Comparison of ENCODE assay signal across 9 cellular contexts in the genomic region with DNA sequence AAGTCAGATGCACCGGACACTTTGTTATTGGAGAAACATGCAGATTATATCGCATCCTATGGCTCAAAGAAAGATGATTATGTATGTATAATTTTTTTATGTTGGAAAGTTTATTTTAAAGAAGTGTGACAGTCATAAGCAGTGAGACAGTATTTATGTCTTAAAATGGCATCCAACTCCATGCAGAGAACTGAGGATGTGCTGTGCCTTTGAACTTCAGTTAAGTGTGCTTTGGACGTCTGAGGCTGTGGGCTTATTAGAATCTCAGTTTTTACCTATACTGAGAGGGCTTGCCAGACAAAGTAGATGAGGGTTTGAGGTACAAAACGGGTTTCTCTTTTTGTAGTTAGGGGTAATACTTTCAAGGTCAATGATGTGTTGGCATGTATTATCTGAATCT. TPM values are rescaled to one million over a fixed set of nuclear protein-coding genes. Genes with fewer than 3 reads are reported as not detected.
A peak's percentile ranks its signal among the peaks of the same experiment; 100 is the strongest.
DNase-seq lines count a peak whose midpoint lies in the region; ATAC-seq, FAIRE-seq and TF ChIP-seq lines count a peak whose summit lies in the region.
"Had no signal": no experiment of that assay in that cellular context is flagged by ENCODE, and none has a peak within 500 bp of the region (broad histone marks: within the 10 kb centered on the region; RNA-seq: fewer than 3 reads in every experiment).

No MANE protein-coding gene starts in this region.

- no TSS peak for BruUV-seq in mammary epithelial cell (replicated peaks; lab: Mats Ljungman, UMichigan)

- CTCF ChIA-PET in A549 (lab: Yijun Ruan, JAX) (interaction anchor here (1.6 kb wide), 1 partner anchor 15 kb away, joined by 3 read pairs; no protein-coding TSS in a partner anchor), mammary epithelial cell (lab: Charles Lee; ENCODE audit: low non-redundant PET) (no interaction called here)

- H3K4me2 ChIP-seq in A549 (peak overlapping the region; percentile 97), mammary epithelial cell (ENCODE audit: insufficient read depth, low read depth, low read length) (peak overlapping the region; percentile 89)

- TF ChIP-seq CTCF in A549 (IDR thresholded peaks at IDR 0.05) (no peak), mammary epithelial cell (conservative IDR thresholded peaks at IDR 0.05 in 1 of 2, IDR thresholded peaks at IDR 0.05 in 1 of 2; ENCODE audit: extremely low read depth in 1 of 2, insufficient read depth in 1 of 2, low read depth in 1 of 2, low read length in 2 of 2) (no peak)

- TF ChIP-seq RAD21 in A549 (conservative IDR thresholded peaks at IDR 0.05 in 1 of 2, IDR thresholded peaks at IDR 0.05 in 1 of 2): no peak

- no peak for TF ChIP-seq POLR2A in A549 (IDR thresholded peaks at IDR 0.05; ENCODE audit: low read length)

- peaks cover 2% of the 10 kb centered on the region for H4K20me1 ChIP-seq in mammary epithelial cell (ENCODE audit: insufficient read depth, low read length)

- H3K27me3 ChIP-seq in HUES6 (ENCODE audit: control insufficient read depth, insufficient read depth, low read length) (no peaks in the 10 kb centered on the region), mammary epithelial cell (ENCODE audit: insufficient read depth, low read length) (no peaks in the 10 kb centered on the region), mucosa of rectum (ENCODE audit: control insufficient read depth in 2 of 2, insufficient read depth in 2 of 2, low read length in 2 of 2) (no peaks in the 10 kb centered on the region)

- POLR2A ChIA-PET in A549 (lab: Yijun Ruan, JAX): no interaction called here

- H3K27ac ChIP-seq in A549: peak overlapping the region; percentile 81 to 90
- H3K27ac ChIP-seq in HUES6 (ENCODE audit: low read depth, low read length): peak overlapping the region; percentile 75
- H3K27ac ChIP-seq in mammary epithelial cell (ENCODE audit: insufficient read depth, low read depth, low read length): peak overlapping the region; percentile 73
- no peak overlapping the region for H3K27ac ChIP-seq in mucosa of rectum (ENCODE audit: low read depth in 2 of 2, low read length in 2 of 2)

- H3K4me1 ChIP-seq in A549: peaks cover 30% of the 10 kb centered on the region
- peaks cover 3% of the 10 kb centered on the region; the same call in 1 of the 2 replicates for H3K4me1 ChIP-seq in HUES6 (ENCODE audit: control insufficient read depth, insufficient read depth, low read length)
- peaks cover 14% of the 10 kb centered on the region for H3K4me1 ChIP-seq in mammary epithelial cell (ENCODE audit: insufficient read depth, low read length)
- peaks cover 29 to 33% of the 10 kb centered on the region in 2 donors for H3K4me1 ChIP-seq in mucosa of rectum (ENCODE audit: control insufficient read depth in 2 of 2, insufficient read depth in 2 of 2, low read length in 2 of 2)

- FAIRE-seq in A549 (lab: Jason Lieb, UNC) (no peak), RCC 7860 (lab: Jason Lieb, UNC) (no peak)

- WGBS in A549 (ENCODE audit: missing lambda C conversion rate): 1% methylated on average over 4 of the region's 4 CpGs
- 2% methylated on average over 4 of the region's 4 CpGs for WGBS in mammary epithelial cell (ENCODE audit: low coverage, missing lambda C conversion rate)

- in situ Hi-C loops in mammary epithelial cell (cut with MboI; ENCODE audit: low sequenced_read_pairs in 2 of 2): loop anchor here in 1 of 2 donors (10.0 kb wide), 1 partner anchor 63 kb away; the partner anchor contains the start of gene ACADM

- DNase-seq in A549 (ENCODE audit: low read depth in 1 of 2, low spot score in 1 of 2) (no peak), mammary epithelial cell (no peak), mucosa of gallbladder (ENCODE audit: low spot score) (no peak), RCC 7860 (ENCODE audit: low spot score) (no peak)
- DNase-seq in activated CD4-positive, CD25-positive, alpha-beta regulatory T cell (lab: John Stamatoyannopoulos, UW): no peak
- DNase-seq: NCI-H774 had no signal

- dilution Hi-C loops in mammary epithelial cell (cut with HindIII; ENCODE audit: low sequenced_read_pairs): no loop called here

- H3K79me2 ChIP-seq in mammary epithelial cell (ENCODE audit: insufficient read depth, low read length): peaks cover 64% of the 10 kb centered on the region

- H3K36me3 ChIP-seq in HUES6 (ENCODE audit: control insufficient read depth, insufficient read depth, low read length) (peaks cover 59% of the 10 kb centered on the region), mammary epithelial cell (ENCODE audit: insufficient read depth, low read length) (peaks cover 29% of the 10 kb centered on the region), mucosa of rectum (ENCODE audit: control insufficient read depth in 2 of 2, insufficient read depth in 2 of 2, low read length in 2 of 2) (peaks cover 18 to 34% of the 10 kb centered on the region in 2 donors)

- ATAC-seq in A549: no peak
- ATAC-seq in HG03571 (IDR thresholded peaks at IDR 0.05; ENCODE audit: unreplicated experiment): no peak

- no peak for TF ChIP-seq EP300 in A549 (IDR thresholded peaks at IDR 0.05)

- no peak overlapping the region for H2AFZ ChIP-seq in mammary epithelial cell (ENCODE audit: low read depth, low read length)

- no peaks in the 10 kb centered on the region for H3K9me3 ChIP-seq in A549
- H3K9me3 ChIP-seq in HUES6 (ENCODE audit: control insufficient read depth, insufficient read depth, low read depth, low read length): no peaks in the 10 kb centered on the region
- no peaks in the 10 kb centered on the region for H3K9me3 ChIP-seq in mammary epithelial cell (replicated peaks; ENCODE audit: insufficient read depth, low read length)
- no peaks in the 10 kb centered on the region for H3K9me3 ChIP-seq in mucosa of rectum (ENCODE audit: control insufficient read depth in 2 of 2, low read length in 2 of 2)

- H3K9ac ChIP-seq in HUES6 (ENCODE audit: low read length): peak overlapping the region; percentile 91
- H3K9ac ChIP-seq in mammary epithelial cell (ENCODE audit: insufficient read depth, low read length): peak overlapping the region; percentile 92
- peak overlapping the region; percentile 81 to 98 for H3K9ac ChIP-seq in mucosa of rectum (ENCODE audit: low read depth in 1 of 2, low read length in 2 of 2)

- H3K4me3 ChIP-seq in A549 (peak overlapping the region; percentile 60), HUES6 (ENCODE audit: low read depth, low read length) (peak overlapping the region; percentile 76), mammary epithelial cell (replicated peaks in 1 of 3; ENCODE audit: insufficient read depth in 1 of 3, low read depth in 2 of 3, low read length in 3 of 3) (peak overlapping the region; percentile 63 to 99 (median 95)), mucosa of rectum (ENCODE audit: low read length in 2 of 2) (peak overlapping the region; percentile 78 to 100)

- intact Hi-C loops in mammary epithelial cell (cut with micrococcal nuclease): loop anchor here (2.0 to 10.0 kb wide), 3 partner anchors 17 to 153 kb away; no protein-coding TSS in a partner anchor

TF ChIP-seq in A549, 52 proteins besides CTCF, POLR2A, EP300 and RAD21:
- TF ChIP-seq KDM5A (IDR thresholded peaks at IDR 0.05): no peak
- TF ChIP-seq HDAC2 (IDR thresholded peaks at IDR 0.05): no peak
- no peak for TF ChIP-seq RFX5 (IDR thresholded peaks at IDR 0.05)
- TF ChIP-seq, protein P1, sequence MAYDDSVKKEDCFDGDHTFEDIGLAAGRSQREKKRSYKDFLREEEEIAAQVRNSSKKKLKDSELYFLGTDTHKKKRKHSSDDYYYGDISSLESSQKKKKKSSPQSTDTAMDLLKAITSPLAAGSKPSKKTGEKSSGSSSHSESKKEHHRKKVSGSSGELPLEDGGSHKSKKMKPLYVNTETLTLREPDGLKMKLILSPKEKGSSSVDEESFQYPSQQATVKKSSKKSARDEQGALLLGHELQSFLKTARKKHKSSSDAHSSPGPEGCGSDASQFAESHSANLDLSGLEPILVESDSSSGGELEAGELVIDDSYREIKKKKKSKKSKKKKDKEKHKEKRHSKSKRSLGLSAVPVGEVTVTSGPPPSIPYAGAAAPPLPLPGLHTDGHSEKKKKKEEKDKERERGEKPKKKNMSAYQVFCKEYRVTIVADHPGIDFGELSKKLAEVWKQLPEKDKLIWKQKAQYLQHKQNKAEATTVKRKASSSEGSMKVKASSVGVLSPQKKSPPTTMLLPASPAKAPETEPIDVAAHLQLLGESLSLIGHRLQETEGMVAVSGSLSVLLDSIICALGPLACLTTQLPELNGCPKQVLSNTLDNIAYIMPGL (CRISPR knock-in tag; IDR thresholded peaks at IDR 0.05; ENCODE audit: borderline replicate concordance): no peak
TF ChIP-seq in A549: peak in this region for 0.

RNA-seq across cellular contexts. Expression of gene RABGGTB, which starts 1.5 kb away (rescaled TPM):
- polyA plus RNA-seq in A549 (2011; rRNA removed) (118 and 165 TPM in 2 replicates), A549 (2017; fragmentation: RNase III; extraction: RNeasy Plus Mini Kit Qiagen cat#74134 plus additional on column Dnase treatment) (112 to 133 TPM (median 116 TPM) in 3 replicates), mammary epithelial cell (42.8 TPM)
- polyA plus RNA-seq in A549 (2012; cell fraction: cytosol; rRNA removed): 34.6 and 42.5 TPM in 2 replicates
- polyA plus RNA-seq in A549 (2012; cell fraction: nucleus; rRNA removed): 48.8 and 88.1 TPM in 2 replicates
- 82.4 and 97.8 TPM in 2 replicates for polyA minus RNA-seq in A549 (2011; rRNA and poly(A)+ RNA removed)
- total RNA-seq in mammary epithelial cell (100 to 1,000 TPM in 1 of 2 donors, 10 to 100 TPM in 1; 77.7 to 107 TPM), mucosa of gallbladder (53.4 TPM)
- polyA minus RNA-seq in mammary epithelial cell: 75.1 TPM

RNA-seq across cellular contexts. Expression of gene MSH4, which starts 9.2 kb away (rescaled TPM):
- polyA plus RNA-seq in A549 (2011; rRNA removed) (0.05 TPM in 1 of 2 replicates, not detected in the other), A549 (2017; fragmentation: RNase III; extraction: RNeasy Plus Mini Kit Qiagen cat#74134 plus additional on column Dnase treatment) (0.03 TPM in 1 of 3 replicates, not detected in the others), mammary epithelial cell (0.01 TPM)
- not detected in 2 replicates for polyA plus RNA-seq in A549 (2012; cell fraction: cytosol; rRNA removed)
- 0.04 and 0.05 TPM in 2 replicates for polyA plus RNA-seq in A549 (2012; cell fraction: nucleus; rRNA removed)
- 0.05 TPM in 1 of 2 replicates, not detected in the other for polyA minus RNA-seq in A549 (2011; rRNA and poly(A)+ RNA removed)
- total RNA-seq in mammary epithelial cell (under 1 TPM; 0.17 to 0.75 TPM), mucosa of gallbladder (0.32 TPM)
- polyA minus RNA-seq in mammary epithelial cell: 0.10 TPM

Comparison
In these comparisons a context has a peak if more than half of its experiments do, and no peak if none do; other contexts are left out.
1. H3K27ac ChIP-seq: peak in A549 (2 of 2), HUES6 (single experiment) and mammary epithelial cell (single experiment); none in mucosa of rectum (0 of 2).
2. Peak in every context shown above with its lines, with median percentiles within 50 percentile points of each other: H3K4me3 ChIP-seq and H3K9ac ChIP-seq.